Comparison of ENCODE assay signal across 17 cellular contexts in genomic region chr6:98041921-98042320, GRCh38.
DNase-seq lines count a peak whose midpoint lies in the region; ATAC-seq, FAIRE-seq and TF ChIP-seq lines count a peak whose summit lies in the region.
"Had no signal": no experiment of that assay in that cellular context is flagged by ENCODE, and none has a peak within 500 bp of the region (broad histone marks: within the 10 kb centered on the region; RNA-seq: fewer than 3 reads in every experiment).

No MANE protein-coding gene starts in this region.

- H3K27me3 Mint-ChIP-seq in brain (no peaks in the 10 kb centered on the region), endothelial cell (ENCODE audit: unreplicated experiment) (no peaks in the 10 kb centered on the region)
- H3K27me3 Mint-ChIP-seq: central memory CD8-positive, alpha-beta T cell; natural killer cell treated with Interleukin-12 subunit alpha and Interleukin-12 subunit beta and Interleukin-15 and Interleukin-18, amount 100 ng/mL, for 72 hours had no signal

- no peaks in the 10 kb centered on the region for H3K36me3 Mint-ChIP-seq in brain
- H3K36me3 Mint-ChIP-seq in endothelial cell (ENCODE audit: low read depth, unreplicated experiment): no peaks in the 10 kb centered on the region
- H3K36me3 Mint-ChIP-seq: natural killer cell treated with Interleukin-12 subunit alpha and Interleukin-12 subunit beta and Interleukin-15 and Interleukin-18, amount 100 ng/mL, for 72 hours had no signal

- H3K4me1 Mint-ChIP-seq in brain (peaks cover 75% of the 10 kb centered on the region), endothelial cell (ENCODE audit: unreplicated experiment) (peaks cover 13% of the 10 kb centered on the region)
- H3K4me1 Mint-ChIP-seq: central memory CD8-positive, alpha-beta T cell had no signal

- ATAC-seq in HG02623 (IDR thresholded peaks at IDR 0.05; ENCODE audit: unreplicated experiment) (no peak), HG03135 (IDR thresholded peaks at IDR 0.05; ENCODE audit: unreplicated experiment) (no peak)
- ATAC-seq: foreskin keratinocyte; natural killer cell treated with Interleukin-12 subunit alpha and Interleukin-12 subunit beta and Interleukin-15 and Interleukin-18, amount 100 ng/mL, for 72 hours had no signal

- peak overlapping the region in 4 of 5 experiments; percentile 26 to 88 (median 56) for H3K27ac Mint-ChIP-seq in brain
- H3K27ac Mint-ChIP-seq in endothelial cell (ENCODE audit: unreplicated experiment): no peak overlapping the region
- H3K27ac Mint-ChIP-seq: natural killer cell treated with Interleukin-12 subunit alpha and Interleukin-12 subunit beta and Interleukin-15 and Interleukin-18, amount 100 ng/mL, for 72 hours; T-helper 2 cell treated with Interferon-gamma antibody and Interleukin-4, amounts not matched to agents 5 μg/mL and 100 μg/mL, for 36 hours had no signal

- DNase-seq in SHP77 treated with DMSO at 0.1 percent for 48 hours (lab: John Stamatoyannopoulos, UW): peak; percentile 40
- no peak for DNase-seq in SHP77 (lab: John Stamatoyannopoulos, UW)
- peak; percentile 56 for DNase-seq in NCI-H345 treated with DMSO at 0.1 percent for 48 hours (lab: John Stamatoyannopoulos, UW; ENCODE audit: unreplicated experiment)
- DNase-seq in D721Med (ENCODE audit: insufficient read length, low spot score): no peak
- DNase-seq in endothelial cell (ENCODE audit: low spot score): no peak
- DNase-seq: ACHN; activated T-cell treated with anti-CD3 and anti-CD28 coated beads, Interleukin-2, amount 50 U/mL, for 48 hours; Caco-2; foreskin keratinocyte; IMR-90; NK-92 treated with Interleukin-12 subunit alpha and Interleukin-12 subunit beta, amount 100 ng/mL, for 24 hours had no signal

- TF ChIP-seq CTCF in brain (conservative IDR thresholded peaks at IDR 0.05): no peak
- TF ChIP-seq CTCF in D721Med (IDR thresholded peaks at IDR 0.05; ENCODE audit: insufficient read depth, missing control alignments): no peak
- TF ChIP-seq CTCF in endothelial cell (IDR thresholded peaks at IDR 0.05; ENCODE audit: unreplicated experiment): no peak

- no peak for FAIRE-seq in D721Med (lab: Jason Lieb, UNC)

- H3K4me3 Mint-ChIP-seq in brain: peak overlapping the region in 3 of 5 experiments; percentile 6 to 73 (median 39)
- H3K4me3 Mint-ChIP-seq in endothelial cell (ENCODE audit: unreplicated experiment): no peak overlapping the region
- H3K4me3 Mint-ChIP-seq: central memory CD8-positive, alpha-beta T cell; natural killer cell treated with Interleukin-12 subunit alpha and Interleukin-12 subunit beta and Interleukin-15 and Interleukin-18, amount 100 ng/mL, for 72 hours; T-helper 2 cell treated with Interferon-gamma antibody and Interleukin-4, amounts not matched to agents 5 μg/mL and 100 μg/mL, for 36 hours had no signal

- H3K9me3 Mint-ChIP-seq in brain (no peaks in the 10 kb centered on the region), endothelial cell (ENCODE audit: unreplicated experiment) (no peaks in the 10 kb centered on the region)
- H3K9me3 Mint-ChIP-seq: central memory CD8-positive, alpha-beta T cell; T-helper 2 cell treated with Interferon-gamma antibody and Interleukin-4, amounts not matched to agents 5 μg/mL and 100 μg/mL, for 36 hours had no signal

Comparison
In these comparisons a context has a peak if more than half of its experiments do, and no peak if none do; other contexts are left out.
1. DNase-seq: peak in SHP77 treated with DMSO at 0.1 percent for 48 hours (single experiment) and NCI-H345 treated with DMSO at 0.1 percent for 48 hours (single experiment); none in SHP77 (0 of 2), D721Med (single experiment) and endothelial cell (single experiment).